Comparison of ENCODE assay signal across 25 cellular contexts in genomic region chr18:8400193-8400752, GRCh38.
"Had no signal": no experiment of that assay in that cellular context is flagged by ENCODE, and none has a peak within 500 bp of the region (broad histone marks: within the 10 kb centered on the region; RNA-seq: fewer than 3 reads in every experiment).

No MANE protein-coding gene starts in this region.

- H3K27ac ChIP-seq: esophagus muscularis mucosa, neural progenitor cell, right lobe of liver, suprapubic skin, tibial artery, upper lobe of right lung had no signal

- H3K9me3 Mint-ChIP-seq: activated CD4-positive, alpha-beta T cell treated with anti-CD3 and anti-CD28 coated beads, Interleukin-2, amount 10 ng/mL, durations not matched to agents 7 days and 5 days; activated naive CD4-positive, alpha-beta T cell treated with anti-CD3 and anti-CD28 coated beads, Interleukin-2, amount 50 U/mL, for 24 hours; activated naive CD8-positive, alpha-beta T cell treated with anti-CD3 and anti-CD28 coated beads, Interleukin-2, amount 50 U/mL, for 24 hours; activated T-cell treated with anti-CD3 and anti-CD28 coated beads, Interleukin-2, amount 50 U/mL, for 24 hours; dendritic cell treated with granulocyte-macrophage colony-stimulating factor and Interleukin-4, amounts not matched to agents 40 ng/mL and 50 ng/mL, for 4 days; neural progenitor cell had no signal

- H3K4me1 Mint-ChIP-seq: activated CD4-positive, alpha-beta memory T cell treated with anti-CD3 and anti-CD28 coated beads, Interleukin-2, amount 10 ng/mL, durations not matched to agents 7 days and 5 days; activated CD4-positive, alpha-beta T cell treated with anti-CD3 and anti-CD28 coated beads, Interleukin-2, amount 10 ng/mL, durations not matched to agents 7 days and 5 days; activated naive CD4-positive, alpha-beta T cell treated with anti-CD3 and anti-CD28 coated beads, Interleukin-2, amount 50 U/mL, for 24 hours; activated naive CD8-positive, alpha-beta T cell treated with anti-CD3 and anti-CD28 coated beads, Interleukin-2, amount 50 U/mL, for 24 hours; endodermal cell; naive B cell; T-helper 17 cell had no signal

- H3K36me3 ChIP-seq: neural progenitor cell, right lobe of liver had no signal

- H3K27me3 ChIP-seq: esophagus muscularis mucosa, neural progenitor cell, right lobe of liver, suprapubic skin, tibial artery, upper lobe of right lung had no signal

- H3K4me2 ChIP-seq: neural progenitor cell had no signal

- DNase-seq: activated CD4-positive, alpha-beta memory T cell treated with anti-CD3 and anti-CD28 coated beads, Interleukin-2, amount 10 ng/mL, durations not matched to agents 7 days and 5 days; activated CD4-positive, alpha-beta T cell treated with anti-CD3 and anti-CD28 coated beads for 1 hour; activated CD4-positive, alpha-beta T cell treated with anti-CD3 and anti-CD28 coated beads, Interleukin-2, amount 10 ng/mL, durations not matched to agents 7 days and 5 days; activated CD8-positive, alpha-beta memory T cell treated with anti-CD3 and anti-CD28 coated beads, Interleukin-2, amount 50 U/mL, for 48 hours; activated naive CD8-positive, alpha-beta T cell treated with anti-CD3 and anti-CD28 coated beads, Interleukin-2, amount 50 U/mL, for 24 hours; activated T-cell treated with anti-CD3 and anti-CD28 coated beads, Interleukin-2, amount 50 U/mL, for 24 hours; amygdala; central memory CD4-positive, alpha-beta T cell; endodermal cell; foreskin melanocyte; left cardiac atrium; mammary epithelial cell; naive B cell; posterior cingulate gyrus; stimulated activated CD4-positive, alpha-beta T cell treated with anti-CD3 and anti-CD28 coated beads, Interleukin-2, amount 100 ng/mL, for 48 hours; T-helper 17 cell; T1000; tibial artery; upper lobe of right lung had no signal

- H3K4me3 Mint-ChIP-seq: activated CD4-positive, alpha-beta memory T cell treated with anti-CD3 and anti-CD28 coated beads, Interleukin-2, amount 10 ng/mL, durations not matched to agents 7 days and 5 days; activated CD4-positive, alpha-beta T cell treated with anti-CD3 and anti-CD28 coated beads, Interleukin-2, amount 10 ng/mL, durations not matched to agents 7 days and 5 days; activated naive CD4-positive, alpha-beta T cell treated with anti-CD3 and anti-CD28 coated beads, Interleukin-2, amount 50 U/mL, for 24 hours; activated naive CD8-positive, alpha-beta T cell treated with anti-CD3 and anti-CD28 coated beads, Interleukin-2, amount 50 U/mL, for 24 hours; activated T-cell treated with anti-CD3 and anti-CD28 coated beads, Interleukin-2, amount 50 U/mL, for 24 hours; dendritic cell treated with granulocyte-macrophage colony-stimulating factor and Interleukin-4, amounts not matched to agents 40 ng/mL and 50 ng/mL, for 4 days; endodermal cell; neural progenitor cell; T-helper 17 cell had no signal

- H2AFZ ChIP-seq: neural progenitor cell had no signal

- H3K27ac Mint-ChIP-seq: activated CD4-positive, alpha-beta memory T cell treated with anti-CD3 and anti-CD28 coated beads, Interleukin-2, amount 10 ng/mL, durations not matched to agents 7 days and 5 days; activated CD4-positive, alpha-beta T cell treated with anti-CD3 and anti-CD28 coated beads, Interleukin-2, amount 10 ng/mL, durations not matched to agents 7 days and 5 days; activated naive CD4-positive, alpha-beta T cell treated with anti-CD3 and anti-CD28 coated beads, Interleukin-2, amount 50 U/mL, for 24 hours; activated naive CD8-positive, alpha-beta T cell treated with anti-CD3 and anti-CD28 coated beads, Interleukin-2, amount 50 U/mL, for 24 hours; activated T-cell treated with anti-CD3 and anti-CD28 coated beads, Interleukin-2, amount 50 U/mL, for 24 hours; dendritic cell treated with granulocyte-macrophage colony-stimulating factor and Interleukin-4, amounts not matched to agents 40 ng/mL and 50 ng/mL, for 4 days; endodermal cell; naive B cell; neural progenitor cell; T-helper 17 cell had no signal

- H3K36me3 Mint-ChIP-seq: activated naive CD4-positive, alpha-beta T cell treated with anti-CD3 and anti-CD28 coated beads, Interleukin-2, amount 50 U/mL, for 24 hours; naive B cell had no signal

- H3K4me3 ChIP-seq: esophagus muscularis mucosa, neural progenitor cell, right lobe of liver, suprapubic skin, tibial artery, upper lobe of right lung had no signal

- ATAC-seq: activated naive CD8-positive, alpha-beta T cell treated with anti-CD3 and anti-CD28 coated beads, Interleukin-2, amount 50 U/mL, for 24 hours; left cardiac atrium; right lobe of liver; T-helper 17 cell; upper lobe of right lung had no signal

- H3K9me3 ChIP-seq: esophagus muscularis mucosa, right lobe of liver, suprapubic skin, tibial artery, upper lobe of right lung had no signal

- H3K27me3 Mint-ChIP-seq: activated CD4-positive, alpha-beta memory T cell treated with anti-CD3 and anti-CD28 coated beads, Interleukin-2, amount 10 ng/mL, durations not matched to agents 7 days and 5 days; activated CD4-positive, alpha-beta T cell treated with anti-CD3 and anti-CD28 coated beads, Interleukin-2, amount 10 ng/mL, durations not matched to agents 7 days and 5 days; activated naive CD4-positive, alpha-beta T cell treated with anti-CD3 and anti-CD28 coated beads, Interleukin-2, amount 50 U/mL, for 24 hours; activated naive CD8-positive, alpha-beta T cell treated with anti-CD3 and anti-CD28 coated beads, Interleukin-2, amount 50 U/mL, for 24 hours; activated T-cell treated with anti-CD3 and anti-CD28 coated beads, Interleukin-2, amount 50 U/mL, for 24 hours; dendritic cell treated with granulocyte-macrophage colony-stimulating factor and Interleukin-4, amounts not matched to agents 40 ng/mL and 50 ng/mL, for 4 days; T-helper 17 cell had no signal

- H3K4me1 ChIP-seq: esophagus muscularis mucosa, neural progenitor cell, right lobe of liver, tibial artery, upper lobe of right lung had no signal

- H3K9ac ChIP-seq: neural progenitor cell had no signal
